Comparison of ENCODE assay signal across 8 cellular contexts in the genomic region with DNA sequence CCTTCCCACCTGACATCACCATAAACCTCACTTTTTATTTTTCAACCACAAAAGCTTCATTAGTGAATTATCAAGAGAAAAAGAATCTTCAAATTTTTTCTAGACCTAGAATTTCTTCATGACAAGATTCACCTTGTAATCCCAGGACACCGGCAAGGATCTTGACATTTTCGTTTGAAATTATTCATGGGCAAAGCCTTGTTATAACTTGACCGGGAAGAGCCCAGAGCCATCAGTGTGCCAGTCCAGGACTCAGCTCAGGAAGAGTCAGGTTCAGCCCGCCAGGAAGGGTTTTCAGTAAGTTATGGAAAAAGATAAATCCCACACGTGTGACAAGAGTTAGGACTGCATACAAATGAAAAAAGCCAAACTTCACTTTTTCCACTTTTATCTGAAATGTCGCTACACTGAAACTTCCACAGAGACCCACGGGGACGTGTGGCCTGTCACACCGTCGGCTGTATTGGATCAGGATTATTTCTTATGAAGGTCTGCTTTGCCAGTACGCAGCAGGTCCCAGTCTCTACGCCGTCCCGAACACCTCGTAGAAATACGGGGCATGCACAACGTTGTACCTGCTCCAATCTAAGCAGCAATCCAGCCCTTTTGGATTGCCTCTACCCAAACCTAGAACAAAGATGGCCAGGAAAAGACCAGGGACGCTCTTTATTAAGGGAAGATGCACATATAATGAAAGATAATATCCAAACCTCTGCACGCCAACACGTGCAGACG. TPM values are rescaled to one million over a fixed set of nuclear protein-coding genes. Genes with fewer than 3 reads are reported as not detected.
DNase-seq lines count a peak whose midpoint lies in the region; ATAC-seq and TF ChIP-seq lines count a peak whose summit lies in the region.

No MANE protein-coding gene starts in this region.

- peak; percentile 27 for DNase-seq in NCI-H2029 treated with DMSO at 0.1 percent for 48 hours (lab: John Stamatoyannopoulos, UW)
- DNase-seq in NCI-H2029 (lab: John Stamatoyannopoulos, UW): no peak
- no peak for DNase-seq in ascending aorta (ENCODE audit: low spot score in 2 of 2)
- DNase-seq in kidney epithelial cell (ENCODE audit: low read depth): no peak
- no peak for DNase-seq in AG08396 (ENCODE audit: low spot score)
- no peak for DNase-seq in GM03348 (ENCODE audit: low spot score)

- intact Hi-C loops in ascending aorta (cut with DNase I): loop anchor here (2.0 to 10.0 kb wide), 6 partner anchors 197 to 694 kb away; partner anchors contain the start of genes CNN3 and RWDD3

- H3K9ac ChIP-seq in subcutaneous abdominal adipose tissue (ENCODE audit: low read length in 5 of 5): peak overlapping the region; percentile 56 to 96 (median 86)

- H3K9me3 ChIP-seq in ascending aorta (no peaks in the 10 kb centered on the region), subcutaneous abdominal adipose tissue (ENCODE audit: control insufficient read depth in 5 of 5, low read length in 5 of 5) (no peaks in the 10 kb centered on the region)

- peaks cover 8 to 21% of the 10 kb centered on the region in 2 donors for H3K4me1 ChIP-seq in ascending aorta
- peaks cover 12 to 85% (median 62%) of the 10 kb centered on the region in 5 donors for H3K4me1 ChIP-seq in subcutaneous abdominal adipose tissue (ENCODE audit: control insufficient read depth in 5 of 5, insufficient read depth in 5 of 5, low read length in 5 of 5)

- H3K36me3 ChIP-seq in ascending aorta (peaks cover 6 to 8% of the 10 kb centered on the region in 2 donors), kidney epithelial cell (ENCODE audit: control insufficient read depth, insufficient read depth, low read length) (no peaks in the 10 kb centered on the region), subcutaneous abdominal adipose tissue (ENCODE audit: control insufficient read depth in 5 of 5, insufficient read depth in 5 of 5, low read length in 5 of 5) (peaks cover 0 to 13% (median 4%) of the 10 kb centered on the region in 5 donors)

- peak overlapping the region; percentile 88 to 97 for H3K27ac ChIP-seq in ascending aorta
- H3K27ac ChIP-seq in subcutaneous abdominal adipose tissue (ENCODE audit: low read depth, low read length): peak overlapping the region; percentile 90

- no peak for ATAC-seq in HG03432 (IDR thresholded peaks at IDR 0.05; ENCODE audit: unreplicated experiment)

- H3K27me3 ChIP-seq in ascending aorta: no peaks in the 10 kb centered on the region
- no peaks in the 10 kb centered on the region for H3K27me3 ChIP-seq in kidney epithelial cell (ENCODE audit: control insufficient read depth, insufficient read depth, low read length)
- H3K27me3 ChIP-seq in subcutaneous abdominal adipose tissue (ENCODE audit: control insufficient read depth in 5 of 5, insufficient read depth in 4 of 5, low read length in 5 of 5): no peaks in the 10 kb centered on the region

- TF ChIP-seq CTCF in ascending aorta (IDR thresholded peaks at IDR 0.05) (no peak), kidney epithelial cell (IDR thresholded peaks at IDR 0.05; ENCODE audit: insufficient read depth, low read length, poor library complexity, severe bottlenecking) (no peak)

- H3K4me3 ChIP-seq in ascending aorta (peak overlapping the region; percentile 73 to 100), kidney epithelial cell (ENCODE audit: low read depth, low read length) (peak overlapping the region; percentile 61), subcutaneous abdominal adipose tissue (ENCODE audit: low read depth in 1 of 5, low read length in 5 of 5) (peak overlapping the region; percentile 73 to 95 (median 88))

RNA-seq across cellular contexts. Expression of gene F3, which starts 1.0 kb away (rescaled TPM):
- total RNA-seq in ascending aorta (32.5 TPM), kidney epithelial cell (132 and 152 TPM in 2 replicates)
